20 cellular contexts compared by ENCODE assay signal in genomic region chr2:228329279-228329678, GRCh38.
A peak's percentile ranks its signal among the peaks of the same experiment; 100 is the strongest.
DNase-seq lines count a peak whose midpoint lies in the region; ATAC-seq and TF ChIP-seq lines count a peak whose summit lies in the region.
"Had no signal": no experiment of that assay in that cellular context is flagged by ENCODE, and none has a peak within 500 bp of the region (broad histone marks: within the 10 kb centered on the region; RNA-seq: fewer than 3 reads in every experiment).

No MANE protein-coding gene starts in this region.

- H3K27ac Mint-ChIP-seq in brain: peak overlapping the region in 4 of 5 experiments; percentile 61 to 93 (median 76)

- no peak for DNase-seq in Right ventricle myocardium inferior (ENCODE audit: missing footprints)
- DNase-seq in right atrium auricular region (ENCODE audit: low spot score): no peak
- no peak for DNase-seq in left ventricle myocardium inferior
- DNase-seq in RWPE1 (ENCODE audit: low spot score): no peak
- DNase-seq in T-helper 1 cell: no peak
- no peak for DNase-seq in lower lobe of right lung
- DNase-seq: 8988T, DMS153, EL, Karpas-422, MM.1S, NCI-H1105, NCI-H187 treated with DMSO at 0.1 percent for 48 hours, NCI-H774, SHP77 treated with DMSO at 0.1 percent for 48 hours had no signal

- H3K4me3 ChIP-seq in right atrium auricular region (no peak overlapping the region), left ventricle myocardium inferior (peak overlapping the region; percentile 2), lower lobe of right lung (no peak overlapping the region)
- H3K4me3 ChIP-seq: BLaER1 treated with 17β-estradiol and CSF1 and Interleukin-3, amounts not matched to agents 10 nM and 100 nM; HAP-1 had no signal

- peaks cover 0 to 20% of the 10 kb centered on the region in 2 donors for H3K9me3 ChIP-seq in right atrium auricular region
- peaks cover 37% of the 10 kb centered on the region for H3K9me3 ChIP-seq in left ventricle myocardium inferior (replicated peaks)
- H3K9me3 ChIP-seq in lower lobe of right lung: no peaks in the 10 kb centered on the region
- H3K9me3 ChIP-seq: HAP-1 had no signal

- H3K4me1 Mint-ChIP-seq in brain: peaks cover 11% of the 10 kb centered on the region

- H3K4me3 Mint-ChIP-seq in brain: no peak overlapping the region

- H3K9me3 Mint-ChIP-seq in brain: peaks cover 10 to 42% (median 27%) of the 10 kb centered on the region in 5 experiments

- H3K27ac ChIP-seq in right atrium auricular region (peak overlapping the region in 1 of 2 donors; percentile 26), left ventricle myocardium inferior (replicated peaks) (peak overlapping the region; percentile 69), RWPE1 (no peak overlapping the region), lower lobe of right lung (no peak overlapping the region)
- H3K27ac ChIP-seq: BLaER1 treated with 17β-estradiol and CSF1 and Interleukin-3, amounts not matched to agents 10 nM and 100 nM had no signal

- POLR2A ChIA-PET in RWPE1 (lab: Yijun Ruan, JAX; ENCODE audit: low non-redundant PET): no interaction called here

- peaks cover 7% of the 10 kb centered on the region for H3K27me3 Mint-ChIP-seq in brain

- TF ChIP-seq CTCF in right atrium auricular region (IDR thresholded peaks at IDR 0.05): no peak
- no peak for TF ChIP-seq CTCF in brain (conservative IDR thresholded peaks at IDR 0.05)
- no peak for TF ChIP-seq CTCF in left ventricle myocardium inferior (IDR thresholded peaks at IDR 0.05; ENCODE audit: borderline replicate concordance)
- no peak for TF ChIP-seq CTCF in RWPE1 (conservative IDR thresholded peaks at IDR 0.05; ENCODE audit: low read depth)
- no peak for TF ChIP-seq CTCF in lower lobe of right lung (IDR thresholded peaks at IDR 0.05)

- H3K4me1 ChIP-seq in right atrium auricular region (no peaks in the 10 kb centered on the region), left ventricle myocardium inferior (peaks cover 9% of the 10 kb centered on the region), lower lobe of right lung (no peaks in the 10 kb centered on the region)
- H3K4me1 ChIP-seq: BLaER1 treated with 17β-estradiol and CSF1 and Interleukin-3, amounts not matched to agents 10 nM and 100 nM; HAP-1 had no signal

- H3K27me3 ChIP-seq in right atrium auricular region: no peaks in the 10 kb centered on the region
- no peaks in the 10 kb centered on the region for H3K27me3 ChIP-seq in left ventricle myocardium inferior (ENCODE audit: low read depth)
- no peaks in the 10 kb centered on the region for H3K27me3 ChIP-seq in lower lobe of right lung (ENCODE audit: low read depth)
- H3K27me3 ChIP-seq: BLaER1 treated with 17β-estradiol and CSF1 and Interleukin-3, amounts not matched to agents 10 nM and 100 nM had no signal

- CTCF ChIA-PET in RWPE1 (lab: Yijun Ruan, JAX): no interaction called here

- no peaks in the 10 kb centered on the region for H3K36me3 ChIP-seq in right atrium auricular region
- no peaks in the 10 kb centered on the region for H3K36me3 ChIP-seq in left ventricle myocardium inferior
- H3K36me3 ChIP-seq in lower lobe of right lung: no peaks in the 10 kb centered on the region
- H3K36me3 ChIP-seq: BLaER1 treated with 17β-estradiol and CSF1 and Interleukin-3, amounts not matched to agents 10 nM and 100 nM; HAP-1 had no signal

- intact Hi-C loops in Right ventricle myocardium inferior (cut with DNase I): loop anchor here (2.0 to 10.0 kb wide), 2 partner anchors 20 to 274 kb away; no protein-coding TSS in a partner anchor
- intact Hi-C loops in left ventricle myocardium inferior (cut with micrococcal nuclease): no loop called here
- intact Hi-C loops in lower lobe of right lung (cut with DNase I): no loop called here

- ATAC-seq in Right ventricle myocardium inferior: peak; percentile 88
- ATAC-seq in GM19463 (IDR thresholded peaks at IDR 0.05; ENCODE audit: unreplicated experiment): no peak
- ATAC-seq in lower lobe of right lung: no peak
- ATAC-seq: Panc1 had no signal

- peaks cover 4% of the 10 kb centered on the region for H3K36me3 Mint-ChIP-seq in brain
